20 cellular contexts compared by ENCODE assay signal in genomic region chr5:1946122-1946677, GRCh38.
"Had no signal": no experiment of that assay in that cellular context is flagged by ENCODE, and none has a peak within 500 bp of the region (broad histone marks: within the 10 kb centered on the region; RNA-seq: fewer than 3 reads in every experiment).

No MANE protein-coding gene starts in this region.

- ATAC-seq: activated naive CD4-positive, alpha-beta T cell treated with anti-CD3 and anti-CD28 coated beads, Interleukin-2, amount 50 U/mL, for 72 hours; activated T-cell treated with anti-CD3 and anti-CD28 coated beads, Interleukin-2, amount 50 U/mL, for 72 hours; naive thymus-derived CD4-positive, alpha-beta T cell had no signal

- H3K27ac ChIP-seq: coronary artery, dorsolateral prefrontal cortex, gastrocnemius medialis, parathyroid adenoma, psoas muscle, spleen, vagina had no signal

- H2AFZ ChIP-seq: parathyroid adenoma had no signal

- H3K4me3 ChIP-seq: coronary artery, dorsolateral prefrontal cortex, gastrocnemius medialis, psoas muscle, spleen, vagina had no signal

- H3K27me3 ChIP-seq: gastrocnemius medialis, vagina had no signal

- DNase-seq: activated CD4-positive, alpha-beta T cell treated with anti-CD3 and anti-CD28 coated beads for 4 hours; activated CD4-positive, alpha-beta T cell treated with anti-CD3 and anti-CD28 coated beads, Interleukin-2, amount 50 U/mL, for 4 hours; activated naive CD4-positive, alpha-beta T cell; activated T-cell treated with anti-CD3 and anti-CD28 coated beads for 4 hours; activated T-cell treated with anti-CD3 and anti-CD28 coated beads, Interleukin-2, amount 50 U/mL, for 72 hours; dorsolateral prefrontal cortex; effector memory CD4-positive, alpha-beta T cell; erythroblast; midbrain; naive thymus-derived CD4-positive, alpha-beta T cell; nucleus accumbens; spleen; stimulated activated naive CD4-positive, alpha-beta T cell treated with Interleukin-2 at 50 U/mL for 16 hours; trophoblast cell had no signal

- H3K4me1 ChIP-seq: gastrocnemius medialis, parathyroid adenoma, psoas muscle, spleen had no signal

- H3K9me3 ChIP-seq: gastrocnemius medialis, psoas muscle, vagina had no signal

- H3K36me3 ChIP-seq: gastrocnemius medialis, spleen, vagina had no signal
